Comparison of ENCODE assay signal across 1 cellular context in the genomic region with DNA sequence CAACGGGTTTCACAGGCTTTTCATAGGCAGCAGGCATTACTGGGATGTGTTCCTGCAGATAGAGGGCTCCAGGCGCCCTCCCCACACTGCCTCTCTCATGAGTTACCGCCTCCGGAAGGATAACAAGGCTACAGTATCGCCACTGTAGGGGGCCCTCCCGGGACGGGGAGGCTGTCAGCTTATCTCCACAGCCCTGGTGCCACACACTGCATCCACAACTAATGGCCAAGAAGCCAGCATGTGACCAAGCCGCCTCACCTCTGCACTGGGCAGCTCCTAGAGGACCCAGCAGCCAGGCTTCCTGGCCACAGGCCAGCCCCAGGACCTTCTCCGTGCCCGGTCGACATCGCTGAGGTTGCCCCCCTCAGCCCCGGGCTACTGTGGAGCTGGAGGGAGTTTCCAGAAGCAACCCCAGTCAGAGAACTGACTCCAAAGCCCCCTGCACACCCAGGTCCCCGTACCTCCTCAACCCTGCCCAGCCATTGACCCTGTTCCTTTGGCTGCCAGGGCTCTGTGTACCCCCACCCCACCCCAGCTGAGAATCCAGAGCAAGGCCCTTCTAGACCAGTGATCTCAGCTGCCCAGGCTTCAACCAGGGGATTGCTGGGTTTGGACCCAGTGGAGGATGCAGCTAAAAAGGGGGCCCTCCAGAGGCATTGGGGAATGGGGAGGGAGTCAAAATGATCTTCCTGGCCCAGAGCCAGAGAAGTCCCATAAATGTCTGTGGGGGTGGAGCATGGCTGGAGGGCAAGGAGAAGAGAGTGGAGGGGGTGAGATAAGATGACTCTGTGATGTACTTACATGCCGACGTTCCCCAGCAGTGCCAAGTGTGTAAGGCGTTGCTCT.
TF ChIP-seq lines count a peak whose summit lies in the region.

No MANE protein-coding gene starts in this region.

TF ChIP-seq in K562, 482 proteins besides CTCF, POLR2A, EP300 and RAD21 (continued from another document and continues in another):
- peak; percentile 87 for TF ChIP-seq RAD51 (IDR thresholded peaks at IDR 0.05; ENCODE audit: borderline replicate concordance, low read depth)
- TF ChIP-seq DDX20 (tag; IDR thresholded peaks at IDR 0.05; ENCODE audit: low read depth) = no peak
- peak; percentile 90 for TF ChIP-seq HNRNPL (IDR thresholded peaks at IDR 0.05; ENCODE audit: low read depth, low read length)
- TF ChIP-seq, protein P1, sequence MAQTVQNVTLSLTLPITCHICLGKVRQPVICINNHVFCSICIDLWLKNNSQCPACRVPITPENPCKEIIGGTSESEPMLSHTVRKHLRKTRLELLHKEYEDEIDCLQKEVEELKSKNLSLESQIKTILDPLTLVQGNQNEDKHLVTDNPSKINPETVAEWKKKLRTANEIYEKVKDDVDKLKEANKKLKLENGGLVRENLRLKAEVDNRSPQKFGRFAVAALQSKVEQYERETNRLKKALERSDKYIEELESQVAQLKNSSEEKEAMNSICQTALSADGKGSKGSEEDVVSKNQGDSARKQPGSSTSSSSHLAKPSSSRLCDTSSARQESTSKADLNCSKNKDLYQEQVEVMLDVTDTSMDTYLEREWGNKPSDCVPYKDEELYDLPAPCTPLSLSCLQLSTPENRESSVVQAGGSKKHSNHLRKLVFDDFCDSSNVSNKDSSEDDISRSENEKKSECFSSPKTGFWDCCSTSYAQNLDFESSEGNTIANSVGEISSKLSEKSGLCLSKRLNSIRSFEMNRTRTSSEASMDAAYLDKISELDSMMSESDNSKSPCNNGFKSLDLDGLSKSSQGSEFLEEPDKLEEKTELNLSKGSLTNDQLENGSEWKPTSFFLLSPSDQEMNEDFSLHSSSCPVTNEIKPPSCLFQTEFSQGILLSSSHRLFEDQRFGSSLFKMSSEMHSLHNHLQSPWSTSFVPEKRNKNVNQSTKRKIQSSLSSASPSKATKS (CRISPR knock-in tag; IDR thresholded peaks at IDR 0.05) = no peak
- no peak for TF ChIP-seq FOS (IDR thresholded peaks at IDR 0.05; ENCODE audit: extremely low read depth, insufficient read length)
- TF ChIP-seq, protein P2, sequence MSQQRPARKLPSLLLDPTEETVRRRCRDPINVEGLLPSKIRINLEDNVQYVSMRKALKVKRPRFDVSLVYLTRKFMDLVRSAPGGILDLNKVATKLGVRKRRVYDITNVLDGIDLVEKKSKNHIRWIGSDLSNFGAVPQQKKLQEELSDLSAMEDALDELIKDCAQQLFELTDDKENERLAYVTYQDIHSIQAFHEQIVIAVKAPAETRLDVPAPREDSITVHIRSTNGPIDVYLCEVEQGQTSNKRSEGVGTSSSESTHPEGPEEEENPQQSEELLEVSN (IDR thresholded peaks at IDR 0.05; ENCODE audit: borderline replicate concordance in 1 of 2, extremely low read depth in 1 of 2, insufficient read depth in 1 of 2, insufficient read length in 1 of 2, low read depth in 1 of 2, low read length in 1 of 2, poor library complexity in 1 of 2, severe bottlenecking in 1 of 2) = peak; percentile 73 to 82
- no peak for TF ChIP-seq ATF1 (CRISPR knock-in tag; IDR thresholded peaks at IDR 0.05)
- peak; percentile 60 for TF ChIP-seq ATF1 (tag; IDR thresholded peaks at IDR 0.05)
- no peak for TF ChIP-seq ZNF133 (CRISPR knock-in tag; IDR thresholded peaks at IDR 0.05)
- TF ChIP-seq, protein P3, sequence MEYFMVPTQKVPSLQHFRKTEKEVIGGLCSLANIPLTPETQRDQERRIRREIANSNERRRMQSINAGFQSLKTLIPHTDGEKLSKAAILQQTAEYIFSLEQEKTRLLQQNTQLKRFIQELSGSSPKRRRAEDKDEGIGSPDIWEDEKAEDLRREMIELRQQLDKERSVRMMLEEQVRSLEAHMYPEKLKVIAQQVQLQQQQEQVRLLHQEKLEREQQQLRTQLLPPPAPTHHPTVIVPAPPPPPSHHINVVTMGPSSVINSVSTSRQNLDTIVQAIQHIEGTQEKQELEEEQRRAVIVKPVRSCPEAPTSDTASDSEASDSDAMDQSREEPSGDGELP (CRISPR knock-in tag; IDR thresholded peaks at IDR 0.05; ENCODE audit: borderline replicate concordance) = peak; percentile 90
- TF ChIP-seq, protein P4, sequence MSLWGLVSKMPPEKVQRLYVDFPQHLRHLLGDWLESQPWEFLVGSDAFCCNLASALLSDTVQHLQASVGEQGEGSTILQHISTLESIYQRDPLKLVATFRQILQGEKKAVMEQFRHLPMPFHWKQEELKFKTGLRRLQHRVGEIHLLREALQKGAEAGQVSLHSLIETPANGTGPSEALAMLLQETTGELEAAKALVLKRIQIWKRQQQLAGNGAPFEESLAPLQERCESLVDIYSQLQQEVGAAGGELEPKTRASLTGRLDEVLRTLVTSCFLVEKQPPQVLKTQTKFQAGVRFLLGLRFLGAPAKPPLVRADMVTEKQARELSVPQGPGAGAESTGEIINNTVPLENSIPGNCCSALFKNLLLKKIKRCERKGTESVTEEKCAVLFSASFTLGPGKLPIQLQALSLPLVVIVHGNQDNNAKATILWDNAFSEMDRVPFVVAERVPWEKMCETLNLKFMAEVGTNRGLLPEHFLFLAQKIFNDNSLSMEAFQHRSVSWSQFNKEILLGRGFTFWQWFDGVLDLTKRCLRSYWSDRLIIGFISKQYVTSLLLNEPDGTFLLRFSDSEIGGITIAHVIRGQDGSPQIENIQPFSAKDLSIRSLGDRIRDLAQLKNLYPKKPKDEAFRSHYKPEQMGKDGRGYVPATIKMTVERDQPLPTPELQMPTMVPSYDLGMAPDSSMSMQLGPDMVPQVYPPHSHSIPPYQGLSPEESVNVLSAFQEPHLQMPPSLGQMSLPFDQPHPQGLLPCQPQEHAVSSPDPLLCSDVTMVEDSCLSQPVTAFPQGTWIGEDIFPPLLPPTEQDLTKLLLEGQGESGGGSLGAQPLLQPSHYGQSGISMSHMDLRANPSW (CRISPR knock-in tag; IDR thresholded peaks at IDR 0.05) = no peak
- no peak for TF ChIP-seq TCFL5 (CRISPR knock-in tag; conservative IDR thresholded peaks at IDR 0.05)
- TF ChIP-seq, protein P5, sequence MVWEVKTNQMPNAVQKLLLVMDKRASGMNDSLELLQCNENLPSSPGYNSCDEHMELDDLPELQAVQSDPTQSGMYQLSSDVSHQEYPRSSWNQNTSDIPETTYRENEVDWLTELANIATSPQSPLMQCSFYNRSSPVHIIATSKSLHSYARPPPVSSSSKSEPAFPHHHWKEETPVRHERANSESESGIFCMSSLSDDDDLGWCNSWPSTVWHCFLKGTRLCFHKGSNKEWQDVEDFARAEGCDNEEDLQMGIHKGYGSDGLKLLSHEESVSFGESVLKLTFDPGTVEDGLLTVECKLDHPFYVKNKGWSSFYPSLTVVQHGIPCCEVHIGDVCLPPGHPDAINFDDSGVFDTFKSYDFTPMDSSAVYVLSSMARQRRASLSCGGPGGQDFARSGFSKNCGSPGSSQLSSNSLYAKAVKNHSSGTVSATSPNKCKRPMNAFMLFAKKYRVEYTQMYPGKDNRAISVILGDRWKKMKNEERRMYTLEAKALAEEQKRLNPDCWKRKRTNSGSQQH (CRISPR knock-in tag; IDR thresholded peaks at IDR 0.05) = no peak
- no peak for TF ChIP-seq KLF10 (CRISPR knock-in tag; IDR thresholded peaks at IDR 0.05)
- TF ChIP-seq YBX1 (IDR thresholded peaks at IDR 0.05) = no peak
- TF ChIP-seq NFATC3 (IDR thresholded peaks at IDR 0.05) = no peak
- peak; percentile 63 for TF ChIP-seq XRCC5 (IDR thresholded peaks at IDR 0.05; ENCODE audit: low read depth, low read length)
- TF ChIP-seq, protein P6, sequence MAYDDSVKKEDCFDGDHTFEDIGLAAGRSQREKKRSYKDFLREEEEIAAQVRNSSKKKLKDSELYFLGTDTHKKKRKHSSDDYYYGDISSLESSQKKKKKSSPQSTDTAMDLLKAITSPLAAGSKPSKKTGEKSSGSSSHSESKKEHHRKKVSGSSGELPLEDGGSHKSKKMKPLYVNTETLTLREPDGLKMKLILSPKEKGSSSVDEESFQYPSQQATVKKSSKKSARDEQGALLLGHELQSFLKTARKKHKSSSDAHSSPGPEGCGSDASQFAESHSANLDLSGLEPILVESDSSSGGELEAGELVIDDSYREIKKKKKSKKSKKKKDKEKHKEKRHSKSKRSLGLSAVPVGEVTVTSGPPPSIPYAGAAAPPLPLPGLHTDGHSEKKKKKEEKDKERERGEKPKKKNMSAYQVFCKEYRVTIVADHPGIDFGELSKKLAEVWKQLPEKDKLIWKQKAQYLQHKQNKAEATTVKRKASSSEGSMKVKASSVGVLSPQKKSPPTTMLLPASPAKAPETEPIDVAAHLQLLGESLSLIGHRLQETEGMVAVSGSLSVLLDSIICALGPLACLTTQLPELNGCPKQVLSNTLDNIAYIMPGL (CRISPR knock-in tag; IDR thresholded peaks at IDR 0.05) = no peak
- no peak for TF ChIP-seq DNMT1 (IDR thresholded peaks at IDR 0.05)
- TF ChIP-seq FOXJ3 (CRISPR knock-in tag; IDR thresholded peaks at IDR 0.05) = no peak
- no peak; the same call in 1 of the 2 replicates for TF ChIP-seq ZNF134 (CRISPR knock-in tag; conservative IDR thresholded peaks at IDR 0.05)
- TF ChIP-seq, protein P7, sequence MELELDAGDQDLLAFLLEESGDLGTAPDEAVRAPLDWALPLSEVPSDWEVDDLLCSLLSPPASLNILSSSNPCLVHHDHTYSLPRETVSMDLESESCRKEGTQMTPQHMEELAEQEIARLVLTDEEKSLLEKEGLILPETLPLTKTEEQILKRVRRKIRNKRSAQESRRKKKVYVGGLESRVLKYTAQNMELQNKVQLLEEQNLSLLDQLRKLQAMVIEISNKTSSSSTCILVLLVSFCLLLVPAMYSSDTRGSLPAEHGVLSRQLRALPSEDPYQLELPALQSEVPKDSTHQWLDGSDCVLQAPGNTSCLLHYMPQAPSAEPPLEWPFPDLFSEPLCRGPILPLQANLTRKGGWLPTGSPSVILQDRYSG (tag; conservative IDR thresholded peaks at IDR 0.05; ENCODE audit: low read depth) = 0 out of 2 replicates have a peak, but pooled peaks have one; percentile 74
- no peak for TF ChIP-seq RBM17 (IDR thresholded peaks at IDR 0.05; ENCODE audit: borderline replicate concordance, low read depth, low read length)
- no peak for TF ChIP-seq ZNF12 (CRISPR knock-in tag; IDR thresholded peaks at IDR 0.05)
- no peak for TF ChIP-seq ZNF408 (CRISPR knock-in tag; IDR thresholded peaks at IDR 0.05; ENCODE audit: low read depth)
- TF ChIP-seq PYGO2 (tag; IDR thresholded peaks at IDR 0.05) = no peak
- TF ChIP-seq ZNF143 (CRISPR knock-in tag; IDR thresholded peaks at IDR 0.05) = no peak
- TF ChIP-seq ZNF121 (CRISPR knock-in tag; conservative IDR thresholded peaks at IDR 0.05) = no peak
- peak; percentile 84; the same call in 1 of the 2 replicates for TF ChIP-seq HDAC8 (tag; IDR thresholded peaks at IDR 0.05)
- peak; percentile 92 for TF ChIP-seq BHLHE40 (IDR thresholded peaks at IDR 0.05; ENCODE audit: low read length)
- TF ChIP-seq ZFP36 (IDR thresholded peaks at IDR 0.05; ENCODE audit: low read depth, low read length, partially characterized antibody) = peak; percentile 52
- no peak for TF ChIP-seq ZNF57 (CRISPR knock-in tag; IDR thresholded peaks at IDR 0.05)
- peak; percentile 58; the same call in 1 of the 2 replicates for TF ChIP-seq CBX5 (IDR thresholded peaks at IDR 0.05; ENCODE audit: borderline replicate concordance, low read depth)
- TF ChIP-seq TBP (optimal IDR thresholded peaks at IDR 0.05; ENCODE audit: low read depth, low read length) = peak; percentile 67
- TF ChIP-seq, protein P8, sequence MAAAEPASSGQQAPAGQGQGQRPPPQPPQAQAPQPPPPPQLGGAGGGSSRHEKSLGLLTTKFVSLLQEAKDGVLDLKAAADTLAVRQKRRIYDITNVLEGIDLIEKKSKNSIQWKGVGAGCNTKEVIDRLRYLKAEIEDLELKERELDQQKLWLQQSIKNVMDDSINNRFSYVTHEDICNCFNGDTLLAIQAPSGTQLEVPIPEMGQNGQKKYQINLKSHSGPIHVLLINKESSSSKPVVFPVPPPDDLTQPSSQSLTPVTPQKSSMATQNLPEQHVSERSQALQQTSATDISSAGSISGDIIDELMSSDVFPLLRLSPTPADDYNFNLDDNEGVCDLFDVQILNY (CRISPR knock-in tag; IDR thresholded peaks at IDR 0.05) = no peak
- TF ChIP-seq KDM2B (CRISPR knock-in tag; IDR thresholded peaks at IDR 0.05) = no peak
- TF ChIP-seq ZBTB1 (CRISPR knock-in tag; IDR thresholded peaks at IDR 0.05; ENCODE audit: borderline replicate concordance, low read depth) = 0 out of 2 replicates have a peak, but pooled peaks have one; percentile 30
- TF ChIP-seq ZZZ3 (IDR thresholded peaks at IDR 0.05) = no peak
- TF ChIP-seq HCFC1 (IDR thresholded peaks at IDR 0.05; ENCODE audit: low read depth, low read length) = peak; percentile 38; the same call in 1 of the 2 replicates
- TF ChIP-seq, protein P9, sequence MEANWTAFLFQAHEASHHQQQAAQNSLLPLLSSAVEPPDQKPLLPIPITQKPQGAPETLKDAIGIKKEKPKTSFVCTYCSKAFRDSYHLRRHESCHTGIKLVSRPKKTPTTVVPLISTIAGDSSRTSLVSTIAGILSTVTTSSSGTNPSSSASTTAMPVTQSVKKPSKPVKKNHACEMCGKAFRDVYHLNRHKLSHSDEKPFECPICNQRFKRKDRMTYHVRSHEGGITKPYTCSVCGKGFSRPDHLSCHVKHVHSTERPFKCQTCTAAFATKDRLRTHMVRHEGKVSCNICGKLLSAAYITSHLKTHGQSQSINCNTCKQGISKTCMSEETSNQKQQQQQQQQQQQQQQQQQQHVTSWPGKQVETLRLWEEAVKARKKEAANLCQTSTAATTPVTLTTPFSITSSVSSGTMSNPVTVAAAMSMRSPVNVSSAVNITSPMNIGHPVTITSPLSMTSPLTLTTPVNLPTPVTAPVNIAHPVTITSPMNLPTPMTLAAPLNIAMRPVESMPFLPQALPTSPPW (CRISPR knock-in tag; IDR thresholded peaks at IDR 0.05) = peak; percentile 90
- 0 out of 2 replicates have a peak, but pooled peaks have one; percentile 59 for TF ChIP-seq PTBP1 (IDR thresholded peaks at IDR 0.05; ENCODE audit: low read depth, low read length)
- no peak for TF ChIP-seq PRPF4 (IDR thresholded peaks at IDR 0.05; ENCODE audit: insufficient read depth, low read depth, low read length, poor library complexity, severe bottlenecking)
- TF ChIP-seq, protein P10, sequence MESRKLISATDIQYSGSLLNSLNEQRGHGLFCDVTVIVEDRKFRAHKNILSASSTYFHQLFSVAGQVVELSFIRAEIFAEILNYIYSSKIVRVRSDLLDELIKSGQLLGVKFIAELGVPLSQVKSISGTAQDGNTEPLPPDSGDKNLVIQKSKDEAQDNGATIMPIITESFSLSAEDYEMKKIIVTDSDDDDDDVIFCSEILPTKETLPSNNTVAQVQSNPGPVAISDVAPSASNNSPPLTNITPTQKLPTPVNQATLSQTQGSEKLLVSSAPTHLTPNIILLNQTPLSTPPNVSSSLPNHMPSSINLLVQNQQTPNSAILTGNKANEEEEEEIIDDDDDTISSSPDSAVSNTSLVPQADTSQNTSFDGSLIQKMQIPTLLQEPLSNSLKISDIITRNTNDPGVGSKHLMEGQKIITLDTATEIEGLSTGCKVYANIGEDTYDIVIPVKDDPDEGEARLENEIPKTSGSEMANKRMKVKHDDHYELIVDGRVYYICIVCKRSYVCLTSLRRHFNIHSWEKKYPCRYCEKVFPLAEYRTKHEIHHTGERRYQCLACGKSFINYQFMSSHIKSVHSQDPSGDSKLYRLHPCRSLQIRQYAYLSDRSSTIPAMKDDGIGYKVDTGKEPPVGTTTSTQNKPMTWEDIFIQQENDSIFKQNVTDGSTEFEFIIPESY (CRISPR knock-in tag; IDR thresholded peaks at IDR 0.05) = 0 out of 2 replicates have a peak, but pooled peaks have one; percentile 36
- TF ChIP-seq CEBPG (CRISPR knock-in tag; IDR thresholded peaks at IDR 0.05) = no peak
- no peak for TF ChIP-seq CEBPG (tag; conservative IDR thresholded peaks at IDR 0.05 in 1 of 2, IDR thresholded peaks at IDR 0.05 in 1 of 2)
- peak; percentile 88 for TF ChIP-seq POLR2AphosphoS5 (IDR thresholded peaks at IDR 0.05; ENCODE audit: control insufficient read depth, insufficient read depth, low read depth, low read length)
- TF ChIP-seq U2AF1 (optimal IDR thresholded peaks at IDR 0.05; ENCODE audit: low read depth, low read length) = no peak
- TF ChIP-seq HDGF (IDR thresholded peaks at IDR 0.05) = peak; percentile 82
- peak; percentile 79; the same call in 1 of the 2 replicates for TF ChIP-seq MTA1 (IDR thresholded peaks at IDR 0.05; ENCODE audit: borderline replicate concordance)
- no peak for TF ChIP-seq CAMTA2 (CRISPR knock-in tag; conservative IDR thresholded peaks at IDR 0.05)
